Comparison of ENCODE assay signal across 8 cellular contexts in genomic region chr13:59531571-59532091, GRCh38.
DNase-seq lines count a peak whose midpoint lies in the region; ATAC-seq and TF ChIP-seq lines count a peak whose summit lies in the region.

No MANE protein-coding gene starts in this region.

- peak; percentile 49 for ATAC-seq in activated CD8-positive, alpha-beta memory T cell treated with anti-CD3 and anti-CD28 coated beads, Interleukin-2, amount 10 ng/mL, durations not matched to agents 7 days and 5 days
- ATAC-seq in HG03439 (IDR thresholded peaks at IDR 0.05; ENCODE audit: unreplicated experiment), result no peak

- peaks cover 3% of the 10 kb centered on the region for H3K4me1 Mint-ChIP-seq in activated CD8-positive, alpha-beta memory T cell treated with anti-CD3 and anti-CD28 coated beads, Interleukin-2, amount 10 ng/mL, durations not matched to agents 7 days and 5 days

- H3K27me3 Mint-ChIP-seq in activated CD8-positive, alpha-beta memory T cell treated with anti-CD3 and anti-CD28 coated beads, Interleukin-2, amount 10 ng/mL, durations not matched to agents 7 days and 5 days, result no peaks in the 10 kb centered on the region

- no peaks in the 10 kb centered on the region for H3K36me3 Mint-ChIP-seq in activated CD8-positive, alpha-beta memory T cell treated with anti-CD3 and anti-CD28 coated beads, Interleukin-2, amount 10 ng/mL, durations not matched to agents 7 days and 5 days

- H3K4me3 ChIP-seq in retinal pigment epithelial cell (ENCODE audit: low read length), result no peak overlapping the region

- no peak for DNase-seq in activated CD8-positive, alpha-beta memory T cell treated with anti-CD3 and anti-CD28 coated beads, Interleukin-2, amount 10 ng/mL, durations not matched to agents 7 days and 5 days
- no peak for DNase-seq in activated CD8-positive, alpha-beta memory T cell treated with anti-CD3 and anti-CD28 coated beads for 24 hours
- DNase-seq in NCI-H2227 treated with DMSO at 0.1 percent for 48 hours (lab: John Stamatoyannopoulos, UW) (peak; percentile 59), anterior cingulate cortex (lab: John Stamatoyannopoulos, UW) (peak in 50 of 58 donors; percentile 2 to 74 (median 23)), hepatic stellate cell (ENCODE audit: low spot score) (peak; percentile 26), retinal pigment epithelial cell (ENCODE audit: low read depth) (peak; percentile 73), HPDE6-E6E7 (ENCODE audit: extremely low spot score) (no peak)

- CTCF ChIA-PET in activated CD8-positive, alpha-beta memory T cell treated with anti-CD3 and anti-CD28 coated beads, Interleukin-2, amount 10 ng/mL, durations not matched to agents 7 days and 5 days (lab: Charles Lee), result no interaction called here

- no peak overlapping the region for H3K27ac Mint-ChIP-seq in activated CD8-positive, alpha-beta memory T cell treated with anti-CD3 and anti-CD28 coated beads, Interleukin-2, amount 10 ng/mL, durations not matched to agents 7 days and 5 days

- H3K4me3 Mint-ChIP-seq in activated CD8-positive, alpha-beta memory T cell treated with anti-CD3 and anti-CD28 coated beads, Interleukin-2, amount 10 ng/mL, durations not matched to agents 7 days and 5 days, result no peak overlapping the region

- no peaks in the 10 kb centered on the region for H3K9me3 Mint-ChIP-seq in activated CD8-positive, alpha-beta memory T cell treated with anti-CD3 and anti-CD28 coated beads, Interleukin-2, amount 10 ng/mL, durations not matched to agents 7 days and 5 days (ENCODE audit: low read depth)

- no peak for TF ChIP-seq CTCF in retinal pigment epithelial cell (conservative IDR thresholded peaks at IDR 0.05; ENCODE audit: low read depth, low read length)

Comparison
In these comparisons a context has a peak if more than half of its experiments do, and no peak if none do; other contexts are left out.
1. DNase-seq: peak in NCI-H2227 treated with DMSO at 0.1 percent for 48 hours (single experiment), anterior cingulate cortex (50 of 58), hepatic stellate cell (single experiment) and retinal pigment epithelial cell (single experiment); none in activated CD8-positive, alpha-beta memory T cell treated with anti-CD3 and anti-CD28 coated beads, Interleukin-2, amount 10 ng/mL, durations not matched to agents 7 days and 5 days (single experiment), activated CD8-positive, alpha-beta memory T cell treated with anti-CD3 and anti-CD28 coated beads for 24 hours (single experiment) and HPDE6-E6E7 (single experiment).